8 cellular contexts compared by ENCODE assay signal in the genomic region with DNA sequence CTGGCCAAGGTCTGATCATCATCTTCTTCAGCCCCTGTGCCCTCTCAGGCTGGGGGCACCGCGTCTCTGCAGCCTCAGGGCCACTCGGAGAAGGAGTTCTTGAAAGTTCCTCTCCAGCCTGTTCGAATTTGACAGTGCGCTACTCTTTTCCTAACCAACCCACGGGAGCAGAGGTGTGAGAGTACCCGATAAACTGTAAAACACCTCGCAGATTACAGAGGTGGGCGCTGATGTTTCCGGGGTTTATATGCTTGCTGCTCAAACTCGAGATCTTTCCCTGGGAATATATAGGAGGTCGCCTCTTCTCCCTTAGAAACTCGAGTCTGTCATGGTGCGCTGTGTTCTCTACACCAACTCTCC. TPM values are rescaled to one million over a fixed set of nuclear protein-coding genes. Genes with fewer than 3 reads are reported as not detected.
DNase-seq lines count a peak whose midpoint lies in the region; ATAC-seq, FAIRE-seq and TF ChIP-seq lines count a peak whose summit lies in the region.

No MANE protein-coding gene starts in this region.

- peaks cover 0 to 41% (median 3%) of the 10 kb centered on the region in 9 donors for H3K36me3 ChIP-seq in heart left ventricle

- H3K27ac ChIP-seq in heart left ventricle, result peak overlapping the region; percentile 87 to 98 (median 92)

- CTCF ChIA-PET in activated B cell treated with CpG ODN at 0.5 μM for 24 hours (lab: Charles Lee), result interaction anchor here (0.7 to 1.1 kb wide), 5 partner anchors 9 to 345 kb away, joined by 3 to 4 read pairs (median 3); partner anchors contain the start of genes EIF4G2 and RNF141

- no peak for TF ChIP-seq POLR2A in heart left ventricle (IDR thresholded peaks at IDR 0.05)

- DNase-seq in ELR (ENCODE audit: low read depth), result peak; percentile 15
- no peak for DNase-seq in HFFc6
- DNase-seq in activated B cell treated with CpG ODN at 0.5 μM for 24 hours, result no peak
- no peak for DNase-seq in heart left ventricle
- DNase-seq in sciatic nerve (ENCODE audit: low spot score), result no peak
- no peak for DNase-seq in D721Med (ENCODE audit: insufficient read length, low spot score)
- DNase-seq in GM03348 (ENCODE audit: low spot score), result no peak
- no peak for DNase-seq in AG20443 (ENCODE audit: low spot score)

- peaks cover 2% of the 10 kb centered on the region; the same call in 1 of the 2 replicates for H3K27me3 Mint-ChIP-seq in HFFc6 (ENCODE audit: insufficient read depth)
- no peaks in the 10 kb centered on the region for H3K27me3 Mint-ChIP-seq in activated B cell treated with CpG ODN at 0.5 μM for 24 hours

- TF ChIP-seq CTCF in HFFc6 (IDR thresholded peaks at IDR 0.05) (no peak), activated B cell treated with CpG ODN at 0.5 μM for 24 hours (IDR thresholded peaks at IDR 0.05) (no peak), heart left ventricle (IDR thresholded peaks at IDR 0.05) (no peak), D721Med (IDR thresholded peaks at IDR 0.05; ENCODE audit: insufficient read depth, missing control alignments) (no peak)

- H3K9me3 Mint-ChIP-seq in HFFc6 (no peaks in the 10 kb centered on the region), activated B cell treated with CpG ODN at 0.5 μM for 24 hours (no peaks in the 10 kb centered on the region)

- 0 to 1% (median 1%) methylated on average over 14 of the region's 14 CpGs for WGBS in heart left ventricle, 4 donors

- H3K36me3 Mint-ChIP-seq in HFFc6 (ENCODE audit: low read depth), result peaks cover 18% of the 10 kb centered on the region
- H3K36me3 Mint-ChIP-seq in activated B cell treated with CpG ODN at 0.5 μM for 24 hours (ENCODE audit: low read depth), result peaks cover 42% of the 10 kb centered on the region

- peaks cover 0 to 25% (median 14%) of the 10 kb centered on the region in 12 donors for H3K4me1 ChIP-seq in heart left ventricle

- intact Hi-C loops in activated B cell treated with CpG ODN at 0.5 μM for 24 hours (cut with micrococcal nuclease), result loop anchor here (1.0 kb wide), 2 partner anchors 11 to 107 kb away; partner anchors contain the start of gene ZBED5
- intact Hi-C loops in heart left ventricle (cut with DNase I), result loop anchor here in 1 of 10 donors (2.0 to 5.0 kb wide), 2 partner anchors 56 to 107 kb away; partner anchors contain the start of genes EIF4G2 and ZBED5
- intact Hi-C loops in sciatic nerve (cut with DNase I), result no loop called here

- POLR2A ChIA-PET in activated B cell treated with CpG ODN at 0.5 μM for 24 hours (lab: Charles Lee), result interaction anchor here (0.7 to 1.2 kb wide), 12 partner anchors 11 to 433 kb away, joined by 3 to 30 read pairs (median 3); partner anchors contain the start of genes AMPD3, EIF4G2 and ZBED5

- H3K27ac Mint-ChIP-seq in HFFc6 (peak overlapping the region; percentile 94), activated B cell treated with CpG ODN at 0.5 μM for 24 hours (peak overlapping the region; percentile 89)

- ATAC-seq in activated B cell treated with CpG ODN at 0.5 μM for 24 hours (ENCODE audit: low read depth), result peak; percentile 18
- peak in 3 of 4 donors; percentile 15 to 38 (median 28) for ATAC-seq in heart left ventricle
- peak; percentile 31 for ATAC-seq in sciatic nerve

- H3K9me3 ChIP-seq in heart left ventricle, result no peaks in the 10 kb centered on the region

- FAIRE-seq in D721Med (lab: Jason Lieb, UNC), result no peak

- H3K27me3 ChIP-seq in heart left ventricle, result no peaks in the 10 kb centered on the region

- peaks cover 10% of the 10 kb centered on the region for H3K4me1 Mint-ChIP-seq in HFFc6 (ENCODE audit: low read depth)
- peaks cover 23% of the 10 kb centered on the region for H3K4me1 Mint-ChIP-seq in activated B cell treated with CpG ODN at 0.5 μM for 24 hours

- H3K4me3 ChIP-seq in heart left ventricle, result peak overlapping the region; percentile 61 to 98 (median 92)

- peak overlapping the region; percentile 97 for H3K4me3 Mint-ChIP-seq in HFFc6
- H3K4me3 Mint-ChIP-seq in activated B cell treated with CpG ODN at 0.5 μM for 24 hours, result peak overlapping the region; percentile 95

RNA-seq across cellular contexts. Expression of gene CTR9, which starts 0.5 kb away (rescaled TPM):
- 10 to 100 TPM; 38.5 to 49.9 (median 44.2) TPM for total RNA-seq in HFFc6 (2021; fragmentation: NEBNext Ultra II Directional; extraction: Animal tissue kit (Norgen Biotek cat#: 25700))
- total RNA-seq in activated B cell treated with CpG ODN at 0.5 μM for 24 hours (50.6 and 52.8 TPM in 2 replicates), heart left ventricle (10 to 100 TPM; 14.7 to 28.4 (median 20.8) TPM), sciatic nerve (31.9 TPM)
- polyA plus RNA-seq in heart left ventricle, result 10 to 100 TPM in 1 of 2 donors, 1 to 10 TPM in 1; 9.4 to 18.3 TPM

RNA-seq across cellular contexts. Expression of gene EIF4G2, which starts 57.2 kb away (rescaled TPM):
- 1,000 to 10,000 TPM; 1,163 to 1,334 (median 1,242) TPM for total RNA-seq in HFFc6 (2021; fragmentation: NEBNext Ultra II Directional; extraction: Animal tissue kit (Norgen Biotek cat#: 25700))
- 675 and 769 TPM in 2 replicates for total RNA-seq in activated B cell treated with CpG ODN at 0.5 μM for 24 hours
- total RNA-seq in heart left ventricle, result 1,000 to 10,000 TPM in 1 of 9 donors, 100 to 1,000 TPM in 8; 473 to 1,111 (median 849) TPM
- 100 to 1,000 TPM; 142 to 428 TPM for polyA plus RNA-seq in heart left ventricle
- total RNA-seq in sciatic nerve, result 567 TPM

RNA-seq across cellular contexts. Expression of gene IRAG1, which starts 58.0 kb away (rescaled TPM):
- 10 to 100 TPM; 35.5 to 73.3 (median 38.2) TPM for total RNA-seq in HFFc6 (2021; fragmentation: NEBNext Ultra II Directional; extraction: Animal tissue kit (Norgen Biotek cat#: 25700))
- total RNA-seq in activated B cell treated with CpG ODN at 0.5 μM for 24 hours (not detected in 2 replicates), heart left ventricle (10 to 100 TPM in 1 of 9 donors, 1 to 10 TPM in 8; 3.7 to 10.6 (median 6.2) TPM), sciatic nerve (9.6 TPM)
- polyA plus RNA-seq in heart left ventricle, result 1 to 10 TPM; 3.0 to 3.4 TPM
